Comparison of ENCODE assay signal across 1 cellular context in the genomic region with DNA sequence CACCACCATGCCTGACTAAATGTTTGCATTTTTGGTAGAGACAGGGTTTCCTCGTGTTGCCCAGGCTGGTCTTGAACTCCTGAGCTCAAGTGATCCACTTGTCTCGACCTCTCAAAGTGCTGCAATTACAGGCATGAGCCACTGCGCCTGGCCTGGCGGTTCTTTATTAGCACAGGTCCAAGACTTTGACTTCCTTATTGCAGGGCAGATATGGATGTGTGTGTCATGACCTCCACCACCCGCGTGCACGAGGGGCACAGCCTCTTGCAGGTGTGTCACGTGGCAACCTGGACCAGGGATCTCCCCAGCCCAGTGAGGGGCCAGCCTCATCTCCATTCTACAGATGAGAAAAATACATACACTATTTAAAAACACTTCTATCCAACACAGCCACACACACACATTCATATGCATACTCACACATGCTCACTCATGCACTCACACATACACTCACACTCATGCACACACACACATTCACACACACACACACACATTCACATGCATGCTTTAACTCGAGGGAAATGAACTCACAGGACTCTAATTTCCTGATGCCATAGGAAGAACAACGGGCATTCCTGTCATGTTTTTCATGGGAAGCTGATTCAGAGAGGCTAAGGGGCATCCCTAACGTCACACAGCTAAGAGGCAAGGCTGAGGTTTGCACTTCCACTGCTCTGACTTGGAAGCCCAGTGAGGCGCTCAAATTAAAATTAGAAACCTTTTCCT.
TF ChIP-seq lines count a peak whose summit lies in the region.

No MANE protein-coding gene starts in this region.

TF ChIP-seq in K562, 482 proteins besides CTCF, POLR2A, EP300 and RAD21:
- TF ChIP-seq, protein P1, sequence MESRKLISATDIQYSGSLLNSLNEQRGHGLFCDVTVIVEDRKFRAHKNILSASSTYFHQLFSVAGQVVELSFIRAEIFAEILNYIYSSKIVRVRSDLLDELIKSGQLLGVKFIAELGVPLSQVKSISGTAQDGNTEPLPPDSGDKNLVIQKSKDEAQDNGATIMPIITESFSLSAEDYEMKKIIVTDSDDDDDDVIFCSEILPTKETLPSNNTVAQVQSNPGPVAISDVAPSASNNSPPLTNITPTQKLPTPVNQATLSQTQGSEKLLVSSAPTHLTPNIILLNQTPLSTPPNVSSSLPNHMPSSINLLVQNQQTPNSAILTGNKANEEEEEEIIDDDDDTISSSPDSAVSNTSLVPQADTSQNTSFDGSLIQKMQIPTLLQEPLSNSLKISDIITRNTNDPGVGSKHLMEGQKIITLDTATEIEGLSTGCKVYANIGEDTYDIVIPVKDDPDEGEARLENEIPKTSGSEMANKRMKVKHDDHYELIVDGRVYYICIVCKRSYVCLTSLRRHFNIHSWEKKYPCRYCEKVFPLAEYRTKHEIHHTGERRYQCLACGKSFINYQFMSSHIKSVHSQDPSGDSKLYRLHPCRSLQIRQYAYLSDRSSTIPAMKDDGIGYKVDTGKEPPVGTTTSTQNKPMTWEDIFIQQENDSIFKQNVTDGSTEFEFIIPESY (CRISPR knock-in tag; IDR thresholded peaks at IDR 0.05) = peak; percentile 90
- TF ChIP-seq ZFP36 (IDR thresholded peaks at IDR 0.05; ENCODE audit: low read depth, low read length, partially characterized antibody) = peak; percentile 29
- TF ChIP-seq ZNF561 (CRISPR knock-in tag; conservative IDR thresholded peaks at IDR 0.05) = no peak
- no peak for TF ChIP-seq EZH2 (IDR thresholded peaks at IDR 0.05; ENCODE audit: borderline replicate concordance, low read depth, low read length)
TF ChIP-seq in K562: peak in this region for 2.
